Comparison of ENCODE assay signal across 26 cellular contexts in genomic region chr14:37992489-37992888, GRCh38.
DNase-seq lines count a peak whose midpoint lies in the region; TF ChIP-seq lines count a peak whose summit lies in the region.
"Had no signal": no experiment of that assay in that cellular context is flagged by ENCODE, and none has a peak within 500 bp of the region (broad histone marks: within the 10 kb centered on the region; RNA-seq: fewer than 3 reads in every experiment).

No MANE protein-coding gene starts in this region.

- H3K36me3 Mint-ChIP-seq in glutamatergic neuron (ENCODE audit: unreplicated experiment) = no peaks in the 10 kb centered on the region
- H3K36me3 Mint-ChIP-seq: IgD-negative memory B cell had no signal

- peaks cover 5% of the 10 kb centered on the region for H3K27me3 Mint-ChIP-seq in glutamatergic neuron (ENCODE audit: unreplicated experiment)
- H3K27me3 Mint-ChIP-seq: activated B cell treated with CpG ODN at 0.5 μM for 24 hours, IgD-negative memory B cell had no signal

- peaks cover 28% of the 10 kb centered on the region for H3K4me1 Mint-ChIP-seq in glutamatergic neuron (ENCODE audit: low read depth, unreplicated experiment)
- H3K4me1 Mint-ChIP-seq: activated B cell treated with CpG ODN at 0.5 μM for 24 hours, IgD-negative memory B cell had no signal

- intact Hi-C loops in lower leg skin (cut with DNase I; ENCODE audit: low total_unique reads) = no loop called here

- TF ChIP-seq CTCF in glutamatergic neuron (IDR thresholded peaks at IDR 0.05; ENCODE audit: partially characterized antibody, unreplicated experiment) (no peak), lower leg skin (IDR thresholded peaks at IDR 0.05) (no peak)

- H3K4me3 ChIP-seq in lower leg skin (ENCODE audit: low read depth, poor library complexity, severe bottlenecking) = no peak overlapping the region
- H3K4me3 ChIP-seq: dorsolateral prefrontal cortex, gastroesophageal sphincter, GM23248, sigmoid colon, thoracic aorta had no signal

- peaks cover 7% of the 10 kb centered on the region for H3K9me3 Mint-ChIP-seq in glutamatergic neuron (ENCODE audit: unreplicated experiment)
- H3K9me3 Mint-ChIP-seq: activated B cell treated with CpG ODN at 0.5 μM for 24 hours had no signal

- peak overlapping the region; percentile 94 for H3K27ac Mint-ChIP-seq in glutamatergic neuron (ENCODE audit: unreplicated experiment)
- H3K27ac Mint-ChIP-seq: activated B cell treated with CpG ODN at 0.5 μM for 24 hours had no signal

- no peak for TF ChIP-seq POLR2A in lower leg skin (IDR thresholded peaks at IDR 0.05)

- DNase-seq in NCI-H146 (lab: John Stamatoyannopoulos, UW) (peak; percentile 18), NCI-H146 treated with DMSO at 0.1 percent for 48 hours (lab: John Stamatoyannopoulos, UW; ENCODE audit: unreplicated experiment) (no peak), NCI-H1092 (lab: John Stamatoyannopoulos, UW) (peak; percentile 49), NCI-H524 treated with DMSO at 0.1 percent for 48 hours (lab: John Stamatoyannopoulos, UW) (peak; percentile 97), glutamatergic neuron (peak; percentile 29), cerebellum (ENCODE audit: low spot score) (no peak), NCI-H2107 treated with DMSO at 0.1 percent for 48 hours (lab: John Stamatoyannopoulos, UW; ENCODE audit: unreplicated experiment) (no peak), lower leg skin (ENCODE audit: low spot score in 2 of 2) (no peak)
- DNase-seq: activated B cell treated with CpG ODN at 0.5 μM for 24 hours; activated CD4-positive, alpha-beta T cell treated with anti-CD3 and anti-CD28 coated beads, Interleukin-2, amount 50 U/mL, for 1 hour; activated T-cell treated with anti-CD3 and anti-CD28 coated beads, Interleukin-2, amount 50 U/mL, for 48 hours; cerebellar nuclear complex; dorsolateral prefrontal cortex; GM23248; mesenchymal stem cell; NCI-H1105 treated with DMSO at 0.1 percent for 48 hours; NK-92 treated with Interleukin-12 subunit alpha and Interleukin-12 subunit beta, amount 100 ng/mL, for 24 hours; SHP77 treated with DMSO at 0.1 percent for 48 hours; sigmoid colon; stimulated activated CD4-positive, alpha-beta T cell treated with anti-CD3 and anti-CD28 coated beads, Interleukin-4, amount 100 ng/mL, for 4 hours; stimulated activated naive CD4-positive, alpha-beta T cell; SW 1271; T1000 had no signal

- peak overlapping the region; percentile 23 for H3K4me3 Mint-ChIP-seq in glutamatergic neuron (ENCODE audit: unreplicated experiment)
- H3K4me3 Mint-ChIP-seq: activated B cell treated with CpG ODN at 0.5 μM for 24 hours, IgD-negative memory B cell had no signal

Comparison
In these comparisons a context has a peak if more than half of its experiments do, and no peak if none do; other contexts are left out.
1. DNase-seq: peak in NCI-H146 (single experiment), NCI-H1092 (single experiment), NCI-H524 treated with DMSO at 0.1 percent for 48 hours (single experiment) and glutamatergic neuron (single experiment); none in NCI-H146 treated with DMSO at 0.1 percent for 48 hours (single experiment), cerebellum (single experiment), NCI-H2107 treated with DMSO at 0.1 percent for 48 hours (single experiment) and lower leg skin (0 of 2).